8 cellular contexts compared by ENCODE assay signal in genomic region chr15:39783244-39783820, GRCh38. TPM values are rescaled to one million over a fixed set of nuclear protein-coding genes. Genes with fewer than 3 reads are reported as not detected.
DNase-seq lines count a peak whose midpoint lies in the region; ATAC-seq and TF ChIP-seq lines count a peak whose summit lies in the region.

No MANE protein-coding gene starts in this region.

- DNase-seq in H7 (no peak), T-cell (peak in 1 of 34 experiments; percentile 13), fibroblast of villous mesenchyme (ENCODE audit: low read depth) (peak; percentile 19), retinal pigment epithelial cell (ENCODE audit: low read depth) (no peak), AG08396 (ENCODE audit: low spot score) (no peak), NCI-H345 (lab: John Stamatoyannopoulos, UW) (no peak)

- ATAC-seq in T-cell (replicated peaks in 1 of 4) (no peak), HG02981 (IDR thresholded peaks at IDR 0.05; ENCODE audit: unreplicated experiment) (no peak), HG03439 (IDR thresholded peaks at IDR 0.05; ENCODE audit: unreplicated experiment) (no peak)

- peaks cover 47 to 56% (median 55%) of the 10 kb centered on the region in 3 donors for H3K4me1 Mint-ChIP-seq in T-cell

- POLR2A ChIA-PET in T-cell (lab: Charles Lee) = interaction anchor here in 1 of 2 donors (0.5 kb wide), 1 partner anchor 313 kb away, joined by 6 read pairs; no protein-coding TSS in a partner anchor

- H3K36me3 Mint-ChIP-seq in T-cell = peaks cover 2% of the 10 kb centered on the region

- H3K4me3 Mint-ChIP-seq in T-cell = peak overlapping the region; percentile 76 to 97 (median 91)

- no peaks in the 10 kb centered on the region for H3K9me3 Mint-ChIP-seq in T-cell

- peak overlapping the region; percentile 80 to 85 for H3K27ac Mint-ChIP-seq in T-cell

- H3K4me3 ChIP-seq in H7 (ENCODE audit: insufficient read depth, low read depth, low read length) (peak overlapping the region; percentile 77), fibroblast of villous mesenchyme (ENCODE audit: low read depth, low read length) (peak overlapping the region; percentile 95), retinal pigment epithelial cell (ENCODE audit: low read length) (peak overlapping the region; percentile 90)

- H3K36me3 ChIP-seq in H7 (replicated peaks; ENCODE audit: control insufficient read depth, insufficient read depth, low read length) = no peaks in the 10 kb centered on the region

- no peaks in the 10 kb centered on the region for H3K27me3 ChIP-seq in H7 (ENCODE audit: control insufficient read depth, insufficient read depth, low read length)

- TF ChIP-seq CTCF in fibroblast of villous mesenchyme (IDR thresholded peaks at IDR 0.05; ENCODE audit: insufficient read depth, low read depth, low read length) (no peak), retinal pigment epithelial cell (conservative IDR thresholded peaks at IDR 0.05; ENCODE audit: low read depth, low read length) (no peak)

- CTCF ChIA-PET in T-cell (lab: Charles Lee) = interaction anchor here in 1 of 2 donors (0.8 kb wide), 1 partner anchor 1343 kb away, joined by 6 read pairs; no protein-coding TSS in a partner anchor

- H3K27me3 Mint-ChIP-seq in T-cell = no peaks in the 10 kb centered on the region

RNA-seq across cellular contexts. Expression of gene FSIP1, which starts 0.7 kb away (rescaled TPM):
- total RNA-seq in H7 (2014; rRNA removed; shearing (Covaris generic)) = 0.15 and 0.52 TPM in 2 replicates
- 1 to 10 TPM in 1 of 5 donors, under 1 TPM in 4; 0.30 to 1.0 (median 0.43) TPM for total RNA-seq in T-cell
- 0.97 and 2.6 TPM in 2 replicates for total RNA-seq in fibroblast of villous mesenchyme
